In the genomic region with DNA sequence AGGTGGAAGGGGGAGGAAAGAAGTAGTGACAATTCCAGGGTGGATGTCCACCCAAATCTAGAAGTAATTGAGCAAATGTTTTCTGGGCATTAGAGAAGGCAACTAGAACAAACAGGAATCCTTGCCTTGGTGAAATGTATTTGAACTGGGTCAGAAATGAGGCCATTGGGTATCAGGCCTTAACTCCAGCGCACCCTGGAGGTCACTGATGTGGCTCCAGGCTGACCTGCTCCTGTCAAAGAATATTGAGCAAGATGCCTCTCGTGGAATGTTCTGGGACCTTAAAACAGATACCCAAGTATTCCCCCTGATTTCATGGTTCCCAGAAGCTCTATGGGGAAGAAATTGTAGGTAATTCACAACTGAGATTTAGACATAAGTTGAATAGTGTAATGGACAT, we compare ENCODE assay signal across 9 cellular contexts. TPM values are rescaled to one million over a fixed set of nuclear protein-coding genes. Genes with fewer than 3 reads are reported as not detected.
A peak's percentile ranks its signal among the peaks of the same experiment; 100 is the strongest.
DNase-seq lines count a peak whose midpoint lies in the region; ATAC-seq and TF ChIP-seq lines count a peak whose summit lies in the region.
"Had no signal": no experiment of that assay in that cellular context is flagged by ENCODE, and none has a peak within 500 bp of the region (broad histone marks: within the 10 kb centered on the region; RNA-seq: fewer than 3 reads in every experiment).

No MANE protein-coding gene starts in this region.

- peak; percentile 85 for TF ChIP-seq CTCF in WERI-Rb-1 (IDR thresholded peaks at IDR 0.05; ENCODE audit: low read depth, low read length)
- peak; percentile 57 for TF ChIP-seq CTCF in left ventricle myocardium inferior (IDR thresholded peaks at IDR 0.05; ENCODE audit: borderline replicate concordance)
- TF ChIP-seq CTCF in testis (IDR thresholded peaks at IDR 0.05) = peak in 1 of 3 experiments; percentile 45

- 59 to 85% methylated on average over 2 of the region's 2 CpGs for WGBS in testis, 2 donors

- intact Hi-C loops in left ventricle myocardium inferior (cut with micrococcal nuclease) = loop anchor here (5.0 kb wide), 1 partner anchor 65 kb away; no protein-coding TSS in a partner anchor
- intact Hi-C loops in testis (cut with DNase I; ENCODE audit: low total_unique reads) = no loop called here

- no peak overlapping the region for H3K27ac ChIP-seq in WERI-Rb-1
- peak overlapping the region; percentile 90 for H3K27ac ChIP-seq in left ventricle myocardium inferior (replicated peaks)
- no peak overlapping the region for H3K27ac ChIP-seq in testis
- H3K27ac ChIP-seq: epithelial cell of prostate had no signal

- H3K4me1 ChIP-seq in left ventricle myocardium inferior (peaks cover 36% of the 10 kb centered on the region), testis (no peaks in the 10 kb centered on the region)

- H3K9me3 ChIP-seq in WERI-Rb-1 (ENCODE audit: severe bottlenecking) = no peaks in the 10 kb centered on the region
- no peaks in the 10 kb centered on the region for H3K9me3 ChIP-seq in left ventricle myocardium inferior (replicated peaks)
- no peaks in the 10 kb centered on the region for H3K9me3 ChIP-seq in testis

- no peaks in the 10 kb centered on the region for H3K27me3 ChIP-seq in WERI-Rb-1 (ENCODE audit: insufficient read depth, low read depth, severe bottlenecking)
- H3K27me3 ChIP-seq in left ventricle myocardium inferior (ENCODE audit: low read depth) = no peaks in the 10 kb centered on the region
- no peaks in the 10 kb centered on the region for H3K27me3 ChIP-seq in testis

- H3K4me3 ChIP-seq in WERI-Rb-1 (ENCODE audit: low read depth, low read length) = no peak overlapping the region
- no peak overlapping the region for H3K4me3 ChIP-seq in left ventricle myocardium inferior
- H3K4me3 ChIP-seq in testis = no peak overlapping the region

- peaks cover 13% of the 10 kb centered on the region for H3K36me3 ChIP-seq in WERI-Rb-1
- H3K36me3 ChIP-seq in left ventricle myocardium inferior = peaks cover 34% of the 10 kb centered on the region
- H3K36me3 ChIP-seq in testis (ENCODE audit: low read depth, missing control alignments) = no peaks in the 10 kb centered on the region

- ATAC-seq in HG02759 (IDR thresholded peaks at IDR 0.05; ENCODE audit: unreplicated experiment) = peak; percentile 36
- ATAC-seq in GM19328 (IDR thresholded peaks at IDR 0.05; ENCODE audit: unreplicated experiment) = no peak

- DNase-seq in CD1c-positive myeloid dendritic cell (ENCODE audit: extremely low spot score) (peak; percentile 86), WERI-Rb-1 (peak; percentile 38), left ventricle myocardium inferior (peak; percentile 49), testis (peak; percentile 38), HK-2 (ENCODE audit: unreplicated experiment) (no peak)
- DNase-seq in stimulated activated CD4-positive, alpha-beta T cell treated with anti-CD3 and anti-CD28 coated beads, Interleukin-2, amount 100 ng/mL, for 48 hours = no peak

- no peak for TF ChIP-seq POLR2A in testis (IDR thresholded peaks at IDR 0.05)

RNA-seq across cellular contexts. Expression of gene HLA-DPB1, which starts 6.9 kb away (rescaled TPM):
- total RNA-seq in left ventricle myocardium inferior = 34.1 TPM
- 10 to 100 TPM; 14.4 to 39.5 TPM for total RNA-seq in testis
- 183 TPM for polyA plus RNA-seq in testis (ENCODE audit: insufficient read depth, low read depth, low replicate concordance)

RNA-seq across cellular contexts. Expression of gene HLA-DPA1, which starts 9.3 kb away (rescaled TPM):
- 28.8 TPM for total RNA-seq in left ventricle myocardium inferior
- 10 to 100 TPM; 26.5 to 48.9 TPM for total RNA-seq in testis
- 143 TPM for polyA plus RNA-seq in testis (ENCODE audit: insufficient read depth, low read depth, low replicate concordance)

Comparison
In these comparisons a context has a peak if more than half of its experiments do, and no peak if none do; other contexts are left out.
1. DNase-seq: peak in CD1c-positive myeloid dendritic cell (single experiment), WERI-Rb-1 (single experiment), left ventricle myocardium inferior (single experiment) and testis (single experiment); none in stimulated activated CD4-positive, alpha-beta T cell treated with anti-CD3 and anti-CD28 coated beads, Interleukin-2, amount 100 ng/mL, for 48 hours (0 of 2) and HK-2 (single experiment).